1 cellular context compared by ENCODE assay signal in genomic region chr17:77373298-77374169, GRCh38.
A peak's percentile ranks its signal among the peaks of the same experiment; 100 is the strongest.
TF ChIP-seq lines count a peak whose summit lies in the region.

No MANE protein-coding gene starts in this region.

TF ChIP-seq in HepG2, 621 proteins besides CTCF, POLR2A, EP300 and RAD21 (continued from another document):
- 0 out of 2 replicates have a peak, but pooled peaks have one; percentile 1 for TF ChIP-seq HOMEZ (CRISPR knock-in tag; IDR thresholded peaks at IDR 0.05; ENCODE audit: low read depth)
- TF ChIP-seq ZNF639 (CRISPR knock-in tag; conservative IDR thresholded peaks at IDR 0.05): no peak
- TF ChIP-seq ZBTB14 (CRISPR knock-in tag; IDR thresholded peaks at IDR 0.05): peak; percentile 69
- TF ChIP-seq RAD51 (IDR thresholded peaks at IDR 0.05; ENCODE audit: borderline replicate concordance): no peak
